In genomic region chr17:42107124-42107523, GRCh38 we compare ENCODE assay signal across 2 cellular contexts.
TF ChIP-seq lines count a peak whose summit lies in the region.

No MANE protein-coding gene starts in this region.

TF ChIP-seq in HCT116, 20 proteins besides CTCF, POLR2A, EP300 and RAD21:
- TF ChIP-seq SP1 (IDR thresholded peaks at IDR 0.05; ENCODE audit: low read depth) (no peak), YY1 (IDR thresholded peaks at IDR 0.05; ENCODE audit: extremely low read depth, insufficient replicate concordance, low read depth, low read length) (no peak), MAX (IDR thresholded peaks at IDR 0.05) (no peak), EZH2phosphoT487 (IDR thresholded peaks at IDR 0.05; ENCODE audit: borderline replicate concordance) (no peak), ELF1 (IDR thresholded peaks at IDR 0.05; ENCODE audit: borderline replicate concordance, low read depth) (no peak), REST (IDR thresholded peaks at IDR 0.05; ENCODE audit: low read depth) (no peak), FOSL1 (IDR thresholded peaks at IDR 0.05; ENCODE audit: low read depth) (no peak), POLR2AphosphoS5 (IDR thresholded peaks at IDR 0.05; ENCODE audit: low read depth, low read length) (no peak), SIN3A (IDR thresholded peaks at IDR 0.05; ENCODE audit: low read depth) (no peak), JUND (IDR thresholded peaks at IDR 0.05) (no peak)

TF ChIP-seq in K562, 482 proteins besides CTCF, POLR2A, EP300 and RAD21:
- peak; percentile 48 for TF ChIP-seq ZNF316 (IDR thresholded peaks at IDR 0.05)
- TF ChIP-seq RNF219 (CRISPR knock-in tag; IDR thresholded peaks at IDR 0.05) = no peak
- TF ChIP-seq CEBPG (CRISPR knock-in tag; IDR thresholded peaks at IDR 0.05) = no peak
- peak in 1 of 2 experiments; percentile 52; a peak in 1 of 4 replicates for TF ChIP-seq CEBPG (tag; conservative IDR thresholded peaks at IDR 0.05 in 1 of 2, IDR thresholded peaks at IDR 0.05 in 1 of 2)
- no peak for TF ChIP-seq GATAD2B (IDR thresholded peaks at IDR 0.05; ENCODE audit: borderline replicate concordance)
- TF ChIP-seq C11orf30 (IDR thresholded peaks at IDR 0.05; ENCODE audit: low read depth) = peak; percentile 35; the same call in 1 of the 2 replicates
- TF ChIP-seq FOXM1 (IDR thresholded peaks at IDR 0.05; ENCODE audit: low read depth) = no peak
- TF ChIP-seq FOXM1 (CRISPR knock-in tag; IDR thresholded peaks at IDR 0.05; ENCODE audit: low read depth) = no peak
